ENCODE assay signal across 8 cellular contexts in genomic region chr14:30874120-30874998, GRCh38. TPM values are rescaled to one million over a fixed set of nuclear protein-coding genes. Genes with fewer than 3 reads are reported as not detected.
A peak's percentile ranks its signal among the peaks of the same experiment; 100 is the strongest.
DNase-seq lines count a peak whose midpoint lies in the region; ATAC-seq and TF ChIP-seq lines count a peak whose summit lies in the region.

TSS of gene COCH (plus strand) at chr14:30874559. CDS start at chr14:30874939, 380 bp downstream.

- peak within 1 kb of the TSS; percentile 95 for H3K4me2 ChIP-seq in trophoblast cell (ENCODE audit: low read length)

- H3K79me1 ChIP-seq in trophoblast cell (ENCODE audit: low read length) = no peaks in the 10 kb centered on the region

- peak within 1 kb of the TSS; percentile 7 for H3K14ac ChIP-seq in trophoblast cell (ENCODE audit: low read length)

- no peak within 1 kb of the TSS for H2BK120ac ChIP-seq in trophoblast cell (ENCODE audit: insufficient read depth, low read length, poor library complexity)

- H3K9me3 ChIP-seq in trophoblast cell (ENCODE audit: insufficient read depth, low read depth, low read length) = peaks cover 2% of the 10 kb centered on the region

- H3K27ac ChIP-seq in C4-2B (peak within 1 kb of the TSS; percentile 42; the same call in 1 of the 2 replicates), trophoblast cell (ENCODE audit: low read depth, low read length) (no peak within 1 kb of the TSS)

- H3K79me2 ChIP-seq in trophoblast cell (ENCODE audit: control insufficient read depth, insufficient read depth, low read length, poor library complexity) = no peaks in the 10 kb centered on the region

- ATAC-seq in GM18870 (IDR thresholded peaks at IDR 0.05; ENCODE audit: unreplicated experiment) (peak; percentile 34), HG03039 (IDR thresholded peaks at IDR 0.05; ENCODE audit: unreplicated experiment) (peak; percentile 63)

- no peak within 1 kb of the TSS for H3K23ac ChIP-seq in trophoblast cell (ENCODE audit: low read length)

- peak within 1 kb of the TSS; percentile 71 for H2AFZ ChIP-seq in trophoblast cell (ENCODE audit: insufficient read depth, low read length, poor library complexity)

- no CpG with 5 or more reads among the region's 99 CpGs for WGBS in trophoblast cell (ENCODE audit: extremely low coverage, insufficient coverage, insufficient read length)

- H3K4ac ChIP-seq in trophoblast cell (ENCODE audit: low read depth, low read length) = no peak within 1 kb of the TSS

- peak within 1 kb of the TSS; percentile 69 for H3K4me3 ChIP-seq in trophoblast cell (ENCODE audit: low read depth, low read length)

- no peaks in the 10 kb centered on the region for H3K36me3 ChIP-seq in trophoblast cell (ENCODE audit: control insufficient read depth in 1 of 2, insufficient read depth in 2 of 2, low read length in 2 of 2)

- H2AK5ac ChIP-seq in trophoblast cell (ENCODE audit: low read length) = no peak within 1 kb of the TSS

- no peak within 1 kb of the TSS for H3K9ac ChIP-seq in trophoblast cell (ENCODE audit: low read length)

- H4K12ac ChIP-seq in trophoblast cell (ENCODE audit: low read depth, low read length) = no peak within 1 kb of the TSS

- no peak within 1 kb of the TSS for H4K8ac ChIP-seq in trophoblast cell (ENCODE audit: low read depth, low read length)

- no peak within 1 kb of the TSS for H3K18ac ChIP-seq in trophoblast cell (ENCODE audit: low read length)

- H2BK12ac ChIP-seq in trophoblast cell (ENCODE audit: low read length) = no peak within 1 kb of the TSS

- peaks cover 9 to 13% of the 10 kb centered on the region in 2 experiments for H3K4me1 ChIP-seq in trophoblast cell (ENCODE audit: control insufficient read depth in 1 of 2, insufficient read depth in 2 of 2, low read length in 2 of 2)

- DNase-seq in NCI-H2196 treated with DMSO at 0.1 percent for 48 hours (lab: John Stamatoyannopoulos, UW; ENCODE audit: unreplicated experiment) (peak; percentile 26), activated T-cell treated with anti-CD3 and anti-CD28 coated beads for 48 hours (ENCODE audit: low read depth) (peak; percentile 31), germinal center (ENCODE audit: low spot score) (peak; percentile 83), trophoblast cell (peak in 1 of 2 donors; percentile 34), foreskin melanocyte (no peak)

- peak; percentile 61 for TF ChIP-seq CTCF in C4-2B (conservative IDR thresholded peaks at IDR 0.05)

- no peak within 1 kb of the TSS for H4K91ac ChIP-seq in trophoblast cell (ENCODE audit: low read depth, low read length)

- peaks cover 26% of the 10 kb centered on the region for H3K27me3 ChIP-seq in trophoblast cell (ENCODE audit: insufficient read depth, low read length)

- no peak within 1 kb of the TSS for H2BK5ac ChIP-seq in trophoblast cell (ENCODE audit: low read depth, low read length, poor library complexity)

RNA-seq across cellular contexts. Expression of gene COCH, which starts in this region (rescaled TPM):
- 1.5 and 1.9 TPM in 2 replicates for polyA plus RNA-seq in trophoblast cell (2013)
